In genomic region chr3:146322216-146322615, GRCh38 we compare ENCODE assay signal across 25 cellular contexts.
"Had no signal": no experiment of that assay in that cellular context is flagged by ENCODE, and none has a peak within 500 bp of the region (broad histone marks: within the 10 kb centered on the region; RNA-seq: fewer than 3 reads in every experiment).

No MANE protein-coding gene starts in this region.

- H3K9me3 ChIP-seq: gastrocnemius medialis, lower lobe of right lung, neutrophil, right lobe of liver, suprapubic skin, vagina had no signal

- H3K36me3 ChIP-seq: gastrocnemius medialis, lower lobe of right lung, neutrophil, right lobe of liver, suprapubic skin, vagina had no signal

- H3K9me3 Mint-ChIP-seq: dendritic cell treated with granulocyte-macrophage colony-stimulating factor and Interleukin-4, amounts not matched to agents 40 ng/mL and 50 ng/mL, for 4 days; stimulated activated naive CD8-positive, alpha-beta T cell treated with anti-CD3 and anti-CD28 coated beads, Interleukin-15, amount 100 ng/mL, for 72 hours had no signal

- H3K4me2 ChIP-seq: smooth muscle cell had no signal

- H3K79me2 ChIP-seq: parathyroid adenoma had no signal

- DNase-seq: effector CD8-positive, alpha-beta T cell; endodermal cell; gastrocnemius medialis; head of caudate nucleus; left ventricle myocardium superior; lower lobe of right lung; naive B cell; right lobe of liver; stimulated activated CD4-positive, alpha-beta T cell treated with anti-CD3 and anti-CD28 coated beads, Interleukin-12 subunit alpha, Interleukin-12 subunit beta, amount 100 ng/mL, for 4 hours; stimulated activated CD4-positive, alpha-beta T cell treated with anti-CD3 and anti-CD28 coated beads, Interleukin-1b, Interleukin-23, amount 100 ng/mL, for 48 hours; stimulated activated CD4-positive, alpha-beta T cell treated with anti-CD3 and anti-CD28 coated beads, Interleukin-4, amount 100 ng/mL, for 1 hour; stimulated activated CD8-positive, alpha-beta memory T cell treated with anti-CD3 and anti-CD28 coated beads, Interleukin-4, amount 100 ng/mL, for 48 hours; stimulated activated naive CD4-positive, alpha-beta T cell; stimulated activated naive CD8-positive, alpha-beta T cell treated with anti-CD3 and anti-CD28 coated beads, Interleukin-15, amount 100 ng/mL, for 72 hours; trophoblast cell had no signal

- H3K9ac ChIP-seq: parathyroid adenoma had no signal

- H2AFZ ChIP-seq: parathyroid adenoma had no signal

- H3K27me3 Mint-ChIP-seq: dendritic cell treated with granulocyte-macrophage colony-stimulating factor and Interleukin-4, amounts not matched to agents 40 ng/mL and 50 ng/mL, for 4 days; natural killer cell treated with Interleukin-12 subunit alpha and Interleukin-12 subunit beta and Interleukin-15 and Interleukin-18, amount 100 ng/mL, for 72 hours; progenitor cell of endocrine pancreas had no signal

- H3K36me3 Mint-ChIP-seq: naive B cell; natural killer cell treated with Interleukin-12 subunit alpha and Interleukin-12 subunit beta and Interleukin-15 and Interleukin-18, amount 100 ng/mL, for 72 hours had no signal

- H3K4me3 ChIP-seq: gastrocnemius medialis, lower lobe of right lung, right lobe of liver, smooth muscle cell, suprapubic skin, vagina had no signal

- H3K4me1 Mint-ChIP-seq: endodermal cell; naive B cell; neural crest cell; stimulated activated naive CD8-positive, alpha-beta T cell treated with anti-CD3 and anti-CD28 coated beads, Interleukin-15, amount 100 ng/mL, for 72 hours had no signal

- H3K27me3 ChIP-seq: gastrocnemius medialis, neutrophil, right lobe of liver, suprapubic skin, vagina had no signal

- H3K27ac Mint-ChIP-seq: dendritic cell treated with granulocyte-macrophage colony-stimulating factor and Interleukin-4, amounts not matched to agents 40 ng/mL and 50 ng/mL, for 4 days; endodermal cell; naive B cell; natural killer cell treated with Interleukin-12 subunit alpha and Interleukin-12 subunit beta and Interleukin-15 and Interleukin-18, amount 100 ng/mL, for 72 hours; progenitor cell of endocrine pancreas; stimulated activated naive CD8-positive, alpha-beta T cell treated with anti-CD3 and anti-CD28 coated beads, Interleukin-15, amount 100 ng/mL, for 72 hours had no signal

- H3K27ac ChIP-seq: epithelial cell of prostate, gastrocnemius medialis, lower lobe of right lung, neutrophil, parathyroid adenoma, right lobe of liver, suprapubic skin, vagina had no signal

- H3K4me1 ChIP-seq: gastrocnemius medialis, lower lobe of right lung, parathyroid adenoma, right lobe of liver had no signal

- H3K4me3 Mint-ChIP-seq: dendritic cell treated with granulocyte-macrophage colony-stimulating factor and Interleukin-4, amounts not matched to agents 40 ng/mL and 50 ng/mL, for 4 days; endodermal cell; naive B cell; natural killer cell treated with Interleukin-12 subunit alpha and Interleukin-12 subunit beta and Interleukin-15 and Interleukin-18, amount 100 ng/mL, for 72 hours; neural crest cell; stimulated activated naive CD8-positive, alpha-beta T cell treated with anti-CD3 and anti-CD28 coated beads, Interleukin-15, amount 100 ng/mL, for 72 hours had no signal
